8 cellular contexts compared by ENCODE assay signal in genomic region chr6:106087548-106088325, GRCh38. TPM values are rescaled to one million over a fixed set of nuclear protein-coding genes. Genes with fewer than 3 reads are reported as not detected.
A peak's percentile ranks its signal among the peaks of the same experiment; 100 is the strongest.
DNase-seq lines count a peak whose midpoint lies in the region; ATAC-seq and TF ChIP-seq lines count a peak whose summit lies in the region.

No MANE protein-coding gene starts in this region.

- H3K27me3 Mint-ChIP-seq in activated CD4-positive, alpha-beta memory T cell treated with anti-CD3 and anti-CD28 coated beads for 36 hours = peaks cover 2% of the 10 kb centered on the region

- CTCF ChIA-PET in activated CD4-positive, alpha-beta memory T cell treated with anti-CD3 and anti-CD28 coated beads for 36 hours (lab: Charles Lee) = interaction anchor here (0.6 to 5.5 kb wide), 5 partner anchors 12 to 213 kb away, joined by 3 to 38 read pairs (median 4); no protein-coding TSS in a partner anchor

- H3K27ac ChIP-seq in left ventricle myocardium inferior (replicated peaks) (peak overlapping the region; percentile 65), skeletal muscle tissue (ENCODE audit: low read depth, low read length) (no peak overlapping the region)

- H3K9me3 ChIP-seq in left ventricle myocardium inferior (replicated peaks) (no peaks in the 10 kb centered on the region), skeletal muscle tissue (ENCODE audit: control insufficient read depth in 3 of 3, low read length in 3 of 3) (no peaks in the 10 kb centered on the region)

- peaks cover 52% of the 10 kb centered on the region for H3K36me3 Mint-ChIP-seq in activated CD4-positive, alpha-beta memory T cell treated with anti-CD3 and anti-CD28 coated beads for 36 hours

- H3K27me3 ChIP-seq in left ventricle myocardium inferior (ENCODE audit: low read depth) (peaks cover 97% of the 10 kb centered on the region), skeletal muscle tissue (ENCODE audit: control insufficient read depth in 3 of 3, insufficient read depth in 3 of 3, low read length in 3 of 3) (peaks cover 0 to 7% (median 5%) of the 10 kb centered on the region in 3 donors)

- H3K9me3 Mint-ChIP-seq in activated CD4-positive, alpha-beta memory T cell treated with anti-CD3 and anti-CD28 coated beads for 36 hours = no peaks in the 10 kb centered on the region

- peak; percentile 23 for DNase-seq in SIG-M5 treated with dmso at 0.1 percent for 504 hours (lab: John Stamatoyannopoulos, UW; ENCODE audit: unreplicated experiment)
- DNase-seq in SIG-M5 (lab: John Stamatoyannopoulos, UW) = no peak
- DNase-seq in activated CD4-positive, alpha-beta memory T cell treated with anti-CD3 and anti-CD28 coated beads for 36 hours = no peak
- peak; percentile 23 for DNase-seq in left ventricle myocardium inferior

- H3K4me3 Mint-ChIP-seq in activated CD4-positive, alpha-beta memory T cell treated with anti-CD3 and anti-CD28 coated beads for 36 hours = peak overlapping the region; percentile 90

- ATAC-seq in HG03439 (IDR thresholded peaks at IDR 0.05; ENCODE audit: unreplicated experiment) = no peak
- no peak for ATAC-seq in HG03571 (IDR thresholded peaks at IDR 0.05; ENCODE audit: unreplicated experiment)
- ATAC-seq in GM21576 (IDR thresholded peaks at IDR 0.05; ENCODE audit: unreplicated experiment) = no peak

- H3K36me3 ChIP-seq in left ventricle myocardium inferior = no peaks in the 10 kb centered on the region
- H3K36me3 ChIP-seq in skeletal muscle tissue (ENCODE audit: control insufficient read depth in 3 of 3, insufficient read depth in 3 of 3, low read length in 3 of 3) = no peaks in the 10 kb centered on the region

- H3K27ac Mint-ChIP-seq in activated CD4-positive, alpha-beta memory T cell treated with anti-CD3 and anti-CD28 coated beads for 36 hours = peak overlapping the region; percentile 94

- H3K4me1 Mint-ChIP-seq in activated CD4-positive, alpha-beta memory T cell treated with anti-CD3 and anti-CD28 coated beads for 36 hours (ENCODE audit: low read depth) = peaks cover 78% of the 10 kb centered on the region

- H3K9ac ChIP-seq in skeletal muscle tissue (ENCODE audit: low read depth in 1 of 3, low read length in 3 of 3) = peak overlapping the region in 2 of 3 donors; percentile 9 to 59

- H3K4me3 ChIP-seq in left ventricle myocardium inferior = peak overlapping the region; percentile 66
- H3K4me3 ChIP-seq in skeletal muscle tissue (ENCODE audit: low read length in 3 of 3) = peak overlapping the region; percentile 47 to 71 (median 67)

- POLR2A ChIA-PET in activated CD4-positive, alpha-beta memory T cell treated with anti-CD3 and anti-CD28 coated beads for 36 hours (lab: Charles Lee) = interaction anchor here (0.8 to 5.6 kb wide), 7 partner anchors 13 to 188 kb away, joined by 3 to 236 read pairs (median 3); no protein-coding TSS in a partner anchor

- no peak for TF ChIP-seq CTCF in left ventricle myocardium inferior (IDR thresholded peaks at IDR 0.05; ENCODE audit: borderline replicate concordance)

- intact Hi-C loops in activated CD4-positive, alpha-beta memory T cell treated with anti-CD3 and anti-CD28 coated beads for 36 hours (cut with micrococcal nuclease) = loop anchor here (5.0 to 10.0 kb wide), 2 partner anchors 355 to 633 kb away; no protein-coding TSS in a partner anchor
- intact Hi-C loops in left ventricle myocardium inferior (cut with micrococcal nuclease) = no loop called here

- peaks cover 55% of the 10 kb centered on the region for H3K4me1 ChIP-seq in left ventricle myocardium inferior
- peaks cover 2 to 10% (median 6%) of the 10 kb centered on the region in 3 donors for H3K4me1 ChIP-seq in skeletal muscle tissue (ENCODE audit: control insufficient read depth in 3 of 3, insufficient read depth in 3 of 3, low read length in 3 of 3)

RNA-seq across cellular contexts. Expression of gene PRDM1, which starts 1.6 kb away (rescaled TPM):
- total RNA-seq in activated CD4-positive, alpha-beta memory T cell treated with anti-CD3 and anti-CD28 coated beads for 36 hours = 10 to 100 TPM; 70.9 to 78.9 TPM
- 0.85 TPM for total RNA-seq in left ventricle myocardium inferior
- total RNA-seq in skeletal muscle tissue = 1.6 TPM

Comparison
In these comparisons a context has a peak if more than half of its experiments do, and no peak if none do; other contexts are left out.
1. DNase-seq: peak in SIG-M5 treated with dmso at 0.1 percent for 504 hours (single experiment) and left ventricle myocardium inferior (single experiment); none in SIG-M5 (single experiment) and activated CD4-positive, alpha-beta memory T cell treated with anti-CD3 and anti-CD28 coated beads for 36 hours (single experiment).
2. RNA of gene PRDM1, which starts 1.6 kb away (total RNA-seq): 70.9 to 78.9 TPM in activated CD4-positive, alpha-beta memory T cell treated with anti-CD3 and anti-CD28 coated beads for 36 hours; 1.6 TPM in skeletal muscle tissue (single experiment) and 0.85 TPM in left ventricle myocardium inferior (single experiment); every median in the first group is over 10 times any median in the second.